Comparison of ENCODE assay signal across 15 cellular contexts in genomic region chr1:6861075-6861724, GRCh38.
A peak's percentile ranks its signal among the peaks of the same experiment; 100 is the strongest.
DNase-seq lines count a peak whose midpoint lies in the region; ATAC-seq and TF ChIP-seq lines count a peak whose summit lies in the region.
"Had no signal": no experiment of that assay in that cellular context is flagged by ENCODE, and none has a peak within 500 bp of the region (broad histone marks: within the 10 kb centered on the region; RNA-seq: fewer than 3 reads in every experiment).

No MANE protein-coding gene starts in this region.

- H3K27ac ChIP-seq in breast epithelium, result peak overlapping the region in 1 of 2 donors; percentile 54
- peak overlapping the region; percentile 79 for H3K27ac ChIP-seq in RWPE1
- no peak overlapping the region for H3K27ac ChIP-seq in naive thymus-derived CD4-positive, alpha-beta T cell (ENCODE audit: low read depth, low read length)
- H3K27ac ChIP-seq: lower lobe of right lung, suprapubic skin had no signal

- H3K4me3 ChIP-seq in breast epithelium (no peak overlapping the region), H7 (ENCODE audit: insufficient read depth, low read depth, low read length) (no peak overlapping the region)
- no peak overlapping the region for H3K4me3 ChIP-seq in naive thymus-derived CD4-positive, alpha-beta T cell (ENCODE audit: low read length)
- H3K4me3 ChIP-seq: lower lobe of right lung, suprapubic skin had no signal

- H3K27ac Mint-ChIP-seq in MCF 10A (ENCODE audit: low read depth, unreplicated experiment), result peak overlapping the region; percentile 98
- H3K27ac Mint-ChIP-seq in naive thymus-derived CD4-positive, alpha-beta T cell, result no peak overlapping the region
- H3K27ac Mint-ChIP-seq: activated naive CD4-positive, alpha-beta T cell treated with anti-CD3 and anti-CD28 coated beads, Interleukin-2, amount 10 ng/mL, durations not matched to agents 7 days and 5 days had no signal

- POLR2A ChIA-PET in MCF 10A (lab: Yijun Ruan, JAX), result interaction anchor here (5.9 kb wide), 1 partner anchor 9 kb away, joined by 44 read pairs; no protein-coding TSS in a partner anchor
- POLR2A ChIA-PET in RWPE1 (lab: Yijun Ruan, JAX; ENCODE audit: low non-redundant PET), result no interaction called here
- POLR2A ChIA-PET in naive thymus-derived CD4-positive, alpha-beta T cell (lab: Charles Lee), result no interaction called here

- H3K36me3 ChIP-seq in breast epithelium, result no peaks in the 10 kb centered on the region
- no peaks in the 10 kb centered on the region for H3K36me3 ChIP-seq in naive thymus-derived CD4-positive, alpha-beta T cell (ENCODE audit: control insufficient read depth in 2 of 3, insufficient read depth in 3 of 3, low read length in 3 of 3)
- H3K36me3 ChIP-seq in H7 (replicated peaks; ENCODE audit: control insufficient read depth, insufficient read depth, low read length), result peaks cover 2% of the 10 kb centered on the region
- H3K36me3 ChIP-seq: suprapubic skin had no signal

- peaks cover 10% of the 10 kb centered on the region for H3K36me3 Mint-ChIP-seq in MCF 10A (ENCODE audit: insufficient read depth, unreplicated experiment)
- H3K36me3 Mint-ChIP-seq in naive thymus-derived CD4-positive, alpha-beta T cell, result peaks cover 0 to 40% (median 5%) of the 10 kb centered on the region in 5 donors

- CTCF ChIA-PET in MCF 10A (lab: Yijun Ruan, JAX) (interaction anchor here (0.6 kb wide), 1 partner anchor 142 kb away, joined by 3 read pairs; no protein-coding TSS in a partner anchor), RWPE1 (lab: Yijun Ruan, JAX) (no interaction called here)
- CTCF ChIA-PET in naive thymus-derived CD4-positive, alpha-beta T cell (lab: Charles Lee), result no interaction called here

- peaks cover 0 to 6% of the 10 kb centered on the region in 2 donors for H3K4me1 ChIP-seq in breast epithelium
- H3K4me1 ChIP-seq in naive thymus-derived CD4-positive, alpha-beta T cell (ENCODE audit: control insufficient read depth in 2 of 2, insufficient read depth in 2 of 2, low read length in 2 of 2), result no peaks in the 10 kb centered on the region

- BruUV-seq in MCF 10A (replicated peaks; lab: Mats Ljungman, UMichigan), result no TSS peak

- DNase-seq in MCF 10A (ENCODE audit: unreplicated experiment) (no peak), breast epithelium (ENCODE audit: low spot score in 2 of 2) (no peak), RWPE1 (ENCODE audit: low spot score) (no peak), pons (ENCODE audit: low spot score) (no peak), H7 (no peak), NCI-H1436 treated with DMSO at 0.1 percent for 48 hours (lab: John Stamatoyannopoulos, UW) (no peak)
- no peak for DNase-seq in naive thymus-derived CD4-positive, alpha-beta T cell
- DNase-seq: 8988T; activated naive CD4-positive, alpha-beta T cell treated with anti-CD3 and anti-CD28 coated beads, Interleukin-2, amount 10 ng/mL, durations not matched to agents 7 days and 5 days; cerebellar nuclear complex; GF-D8; lower lobe of right lung had no signal

- peak; percentile 22 for ATAC-seq in HG02852 (IDR thresholded peaks at IDR 0.05; ENCODE audit: unreplicated experiment)
- ATAC-seq in naive thymus-derived CD4-positive, alpha-beta T cell, result no peak
- ATAC-seq: esophagus mucosa, lower lobe of right lung had no signal

- no peak for TF ChIP-seq POLR2A in breast epithelium (IDR thresholded peaks at IDR 0.05)

- H3K9me3 ChIP-seq in breast epithelium, result no peaks in the 10 kb centered on the region
- H3K9me3 ChIP-seq in naive thymus-derived CD4-positive, alpha-beta T cell (ENCODE audit: control insufficient read depth in 2 of 3, low read length in 3 of 3), result no peaks in the 10 kb centered on the region
- H3K9me3 ChIP-seq: lower lobe of right lung, suprapubic skin had no signal

- H3K9me3 Mint-ChIP-seq in MCF 10A (ENCODE audit: unreplicated experiment), result peaks cover 5% of the 10 kb centered on the region
- no peaks in the 10 kb centered on the region for H3K9me3 Mint-ChIP-seq in naive thymus-derived CD4-positive, alpha-beta T cell
- H3K9me3 Mint-ChIP-seq: activated naive CD4-positive, alpha-beta T cell treated with anti-CD3 and anti-CD28 coated beads, Interleukin-2, amount 10 ng/mL, durations not matched to agents 7 days and 5 days had no signal

- no peak overlapping the region for H3K4me3 Mint-ChIP-seq in MCF 10A (ENCODE audit: unreplicated experiment)
- H3K4me3 Mint-ChIP-seq in naive thymus-derived CD4-positive, alpha-beta T cell, result no peak overlapping the region
- H3K4me3 Mint-ChIP-seq: activated naive CD4-positive, alpha-beta T cell treated with anti-CD3 and anti-CD28 coated beads, Interleukin-2, amount 10 ng/mL, durations not matched to agents 7 days and 5 days had no signal

- H3K27me3 Mint-ChIP-seq in MCF 10A (ENCODE audit: insufficient read depth, unreplicated experiment), result no peaks in the 10 kb centered on the region
- no peaks in the 10 kb centered on the region for H3K27me3 Mint-ChIP-seq in naive thymus-derived CD4-positive, alpha-beta T cell
- H3K27me3 Mint-ChIP-seq: activated naive CD4-positive, alpha-beta T cell treated with anti-CD3 and anti-CD28 coated beads, Interleukin-2, amount 10 ng/mL, durations not matched to agents 7 days and 5 days had no signal

- H3K27me3 ChIP-seq in breast epithelium (no peaks in the 10 kb centered on the region), H7 (ENCODE audit: control insufficient read depth, insufficient read depth, low read length) (no peaks in the 10 kb centered on the region)
- H3K27me3 ChIP-seq in naive thymus-derived CD4-positive, alpha-beta T cell (ENCODE audit: control insufficient read depth in 2 of 2, insufficient read depth in 2 of 2, low read length in 2 of 2), result no peaks in the 10 kb centered on the region
- H3K27me3 ChIP-seq: suprapubic skin had no signal

- peaks cover 51% of the 10 kb centered on the region for H3K4me1 Mint-ChIP-seq in MCF 10A (ENCODE audit: insufficient read depth, unreplicated experiment)
- H3K4me1 Mint-ChIP-seq in naive thymus-derived CD4-positive, alpha-beta T cell, result peaks cover 0 to 49% (median 29%) of the 10 kb centered on the region in 7 donors
- H3K4me1 Mint-ChIP-seq: activated naive CD4-positive, alpha-beta T cell treated with anti-CD3 and anti-CD28 coated beads, Interleukin-2, amount 10 ng/mL, durations not matched to agents 7 days and 5 days had no signal

- intact Hi-C loops in MCF 10A (cut with micrococcal nuclease), result no loop called here
- intact Hi-C loops in breast epithelium (cut with DNase I; ENCODE audit: low total_unique reads), result no loop called here
- intact Hi-C loops in naive thymus-derived CD4-positive, alpha-beta T cell (cut with micrococcal nuclease), result no loop called here

- TF ChIP-seq CTCF in MCF 10A (IDR thresholded peaks at IDR 0.05; ENCODE audit: unreplicated experiment), result no peak
- TF ChIP-seq CTCF in breast epithelium (IDR thresholded peaks at IDR 0.05), result no peak
- no peak for TF ChIP-seq CTCF in RWPE1 (conservative IDR thresholded peaks at IDR 0.05; ENCODE audit: low read depth)
